ENCODE assay signal across 8 cellular contexts in genomic region chr17:15699413-15699924, GRCh38. TPM values are rescaled to one million over a fixed set of nuclear protein-coding genes. Genes with fewer than 3 reads are reported as not detected.
DNase-seq lines count a peak whose midpoint lies in the region; ATAC-seq and TF ChIP-seq lines count a peak whose summit lies in the region.
"Not testable (repeated sequence)": the region's sequence is repeated elsewhere in the genome, so short reads cannot be mapped to it uniquely, and the experiment has no call there.

Gene ZNF286A, plus strand, starts transcription at chr17:15699752. Its CDS starts 578 bp downstream, at chr17:15700330.

- peak; percentile 94 for DNase-seq in COLO668 (lab: John Stamatoyannopoulos, UW; ENCODE audit: unreplicated experiment)
- DNase-seq in GM20000 (ENCODE audit: low spot score), result peak; percentile 93
- DNase-seq in HS-5 (ENCODE audit: low read depth), result peak; percentile 92
- DNase-seq in NK-92 (lab: John Stamatoyannopoulos, UW; ENCODE audit: unreplicated experiment), result peak; percentile 34
- peak; percentile 96 for DNase-seq in activated CD8-positive, alpha-beta T cell treated with anti-CD3 and anti-CD28 coated beads, Interleukin-2, amount 10 ng/mL, durations not matched to agents 7 days and 5 days
- peak; percentile 94 for DNase-seq in effector CD4-positive, alpha-beta T cell
- DNase-seq in lower lobe of right lung, result peak; percentile 100
- peak; percentile 76 to 94 (median 85) for DNase-seq in stimulated activated CD4-positive, alpha-beta T cell treated with anti-CD3 and anti-CD28 coated beads, TNF-alpha, amount 100 ng/mL, for 1 hour (ENCODE audit: low read depth in 3 of 3, low spot score in 1 of 3)

- H3K4me1 Mint-ChIP-seq in activated CD8-positive, alpha-beta T cell treated with anti-CD3 and anti-CD28 coated beads, Interleukin-2, amount 10 ng/mL, durations not matched to agents 7 days and 5 days (ENCODE audit: low read depth), result peaks cover 12% of the 10 kb centered on the region

- TF ChIP-seq CTCF in GM20000 (IDR thresholded peaks at IDR 0.05; ENCODE audit: extremely low read depth, missing control alignments); lower lobe of right lung (IDR thresholded peaks at IDR 0.05): not testable (repeated sequence)

- POLR2A ChIA-PET in activated CD8-positive, alpha-beta T cell treated with anti-CD3 and anti-CD28 coated beads, Interleukin-2, amount 10 ng/mL, durations not matched to agents 7 days and 5 days (lab: Charles Lee), result interaction anchor here (0.6 kb wide), 1 partner anchor 270 kb away, joined by 3 read pairs; no protein-coding TSS in a partner anchor

- H3K4me3 ChIP-seq in lower lobe of right lung, result peak within 1 kb of the TSS; percentile 58

- not testable (repeated sequence) for H3K4me1 ChIP-seq in lower lobe of right lung

- H3K27ac ChIP-seq in lower lobe of right lung, result peak within 1 kb of the TSS; percentile 1

- intact Hi-C loops in lower lobe of right lung (cut with DNase I), result not testable (repeated sequence)

- H3K27me3 Mint-ChIP-seq in activated CD8-positive, alpha-beta T cell treated with anti-CD3 and anti-CD28 coated beads, Interleukin-2, amount 10 ng/mL, durations not matched to agents 7 days and 5 days (ENCODE audit: low read depth), result not testable (repeated sequence)

- not testable (repeated sequence) for H3K9me3 ChIP-seq in lower lobe of right lung

- CTCF ChIA-PET in activated CD8-positive, alpha-beta T cell treated with anti-CD3 and anti-CD28 coated beads, Interleukin-2, amount 10 ng/mL, durations not matched to agents 7 days and 5 days (lab: Charles Lee), result not testable (repeated sequence)

- H3K27me3 ChIP-seq in lower lobe of right lung (ENCODE audit: low read depth), result not testable (repeated sequence)

- not testable (repeated sequence) for H3K9me3 Mint-ChIP-seq in activated CD8-positive, alpha-beta T cell treated with anti-CD3 and anti-CD28 coated beads, Interleukin-2, amount 10 ng/mL, durations not matched to agents 7 days and 5 days (ENCODE audit: insufficient read depth)

- H3K36me3 Mint-ChIP-seq in activated CD8-positive, alpha-beta T cell treated with anti-CD3 and anti-CD28 coated beads, Interleukin-2, amount 10 ng/mL, durations not matched to agents 7 days and 5 days (ENCODE audit: low read depth), result peaks cover 25% of the 10 kb centered on the region

- peak; percentile 99 for ATAC-seq in activated CD8-positive, alpha-beta T cell treated with anti-CD3 and anti-CD28 coated beads, Interleukin-2, amount 10 ng/mL, durations not matched to agents 7 days and 5 days
- peak; percentile 100 for ATAC-seq in lower lobe of right lung

- peak within 1 kb of the TSS; percentile 88 for H3K4me3 Mint-ChIP-seq in activated CD8-positive, alpha-beta T cell treated with anti-CD3 and anti-CD28 coated beads, Interleukin-2, amount 10 ng/mL, durations not matched to agents 7 days and 5 days

- not testable (repeated sequence) for H3K36me3 ChIP-seq in lower lobe of right lung

- H3K27ac Mint-ChIP-seq in activated CD8-positive, alpha-beta T cell treated with anti-CD3 and anti-CD28 coated beads, Interleukin-2, amount 10 ng/mL, durations not matched to agents 7 days and 5 days, result peak within 1 kb of the TSS; percentile 92

RNA-seq across cellular contexts. Expression of gene ZNF286A, which starts in this region (rescaled TPM):
- 10 to 100 TPM; 25.7 to 27.2 TPM for total RNA-seq in activated CD8-positive, alpha-beta T cell treated with anti-CD3 and anti-CD28 coated beads, Interleukin-2, amount 10 ng/mL, durations not matched to agents 7 days and 5 days
- 11.2 TPM for total RNA-seq in lower lobe of right lung

Comparison
In these comparisons a context has a peak if more than half of its experiments do, and no peak if none do; other contexts are left out.
1. Peak in every context shown above with its lines: DNase-seq, ATAC-seq, H3K4me3 ChIP-seq and H3K27ac ChIP-seq.
2. DNase-seq: peak in every context shown above with its lines; median percentile 100 in lower lobe of right lung; 96 in activated CD8-positive, alpha-beta T cell treated with anti-CD3 and anti-CD28 coated beads, Interleukin-2, amount 10 ng/mL, durations not matched to agents 7 days and 5 days; 94 in COLO668; 94 in effector CD4-positive, alpha-beta T cell; 93 in GM20000; 92 in HS-5; 85 in stimulated activated CD4-positive, alpha-beta T cell treated with anti-CD3 and anti-CD28 coated beads, TNF-alpha, amount 100 ng/mL, for 1 hour; 34 in NK-92.